Comparison of ENCODE assay signal across 1 cellular context in the genomic region with DNA sequence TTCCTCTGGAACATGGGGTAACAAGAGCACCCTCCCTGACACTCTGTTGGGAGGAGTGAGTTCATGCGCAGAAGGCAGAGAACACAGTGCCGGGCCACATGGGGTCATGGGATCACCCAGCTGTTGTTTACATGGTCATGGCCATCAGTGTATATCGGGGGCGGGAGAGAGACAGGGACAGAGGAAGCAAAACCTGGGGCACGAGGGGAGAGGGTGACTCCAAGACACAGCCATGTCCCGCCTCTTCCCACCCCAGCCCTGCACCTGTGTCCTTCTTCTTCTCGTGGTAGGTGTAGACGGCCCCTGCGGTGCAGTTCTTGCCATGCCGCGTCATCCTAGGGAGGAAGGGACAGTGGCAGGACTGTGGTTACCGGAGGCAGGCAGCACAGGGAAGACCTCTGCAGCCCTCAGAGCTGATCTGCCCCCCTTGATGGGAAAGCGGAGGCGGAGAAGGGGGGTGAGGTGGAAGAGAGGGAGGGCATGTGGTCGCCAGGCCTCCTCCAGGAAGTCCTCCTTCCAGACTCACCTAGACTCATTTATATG.
TF ChIP-seq lines count a peak whose summit lies in the region.

No MANE protein-coding gene starts in this region.

TF ChIP-seq in K562, 482 proteins besides CTCF, POLR2A, EP300 and RAD21 (continued from another document):
- TF ChIP-seq MYBL2 (IDR thresholded peaks at IDR 0.05; ENCODE audit: low read depth) (no peak), MYBL2 (CRISPR knock-in tag; IDR thresholded peaks at IDR 0.05; ENCODE audit: borderline replicate concordance) (no peak), ZNF133 (CRISPR knock-in tag; IDR thresholded peaks at IDR 0.05) (no peak), SMARCE1 (IDR thresholded peaks at IDR 0.05) (no peak), YBX1 (IDR thresholded peaks at IDR 0.05) (no peak), POLR2AphosphoS5 (IDR thresholded peaks at IDR 0.05; ENCODE audit: control insufficient read depth, insufficient read depth, low read depth, low read length) (no peak), DPF2 (IDR thresholded peaks at IDR 0.05) (0 out of 2 replicates have a peak, but pooled peaks have one; percentile 22), PHB2 (IDR thresholded peaks at IDR 0.05; ENCODE audit: low read depth) (no peak), SRF (CRISPR knock-in tag; IDR thresholded peaks at IDR 0.05) (no peak), GTF2F1 (IDR thresholded peaks at IDR 0.05; ENCODE audit: low read depth, low read length) (no peak), ZNF232 (CRISPR knock-in tag; IDR thresholded peaks at IDR 0.05) (no peak)
